In the genomic region with DNA sequence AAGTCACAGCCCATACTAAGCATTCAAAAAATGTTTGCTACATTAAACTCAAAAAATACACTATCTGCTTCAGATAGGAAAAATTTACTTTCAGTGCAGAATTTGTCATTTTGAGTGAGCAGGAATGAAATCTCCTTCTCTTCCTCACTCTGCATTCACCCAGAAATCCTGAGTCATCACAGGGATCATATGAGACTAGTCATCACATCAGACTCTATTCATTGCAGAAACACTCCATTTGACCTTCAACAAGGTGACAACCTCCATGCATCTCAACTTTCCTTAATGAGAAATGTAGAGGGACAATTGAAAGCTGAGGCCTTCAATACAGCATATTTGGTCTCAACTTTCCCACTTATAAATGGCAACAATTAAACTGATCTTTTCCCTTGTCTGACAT, we compare ENCODE assay signal across 15 cellular contexts.
DNase-seq lines count a peak whose midpoint lies in the region; ATAC-seq, FAIRE-seq and TF ChIP-seq lines count a peak whose summit lies in the region.
"Had no signal": no experiment of that assay in that cellular context is flagged by ENCODE, and none has a peak within 500 bp of the region (broad histone marks: within the 10 kb centered on the region; RNA-seq: fewer than 3 reads in every experiment).

No MANE protein-coding gene starts in this region.

- ATAC-seq in PC-3 = no peak
- no peak for ATAC-seq in aorta (ENCODE audit: low FRiP score)
- no peak for ATAC-seq in GM19395 (IDR thresholded peaks at IDR 0.05; ENCODE audit: unreplicated experiment)

- TF ChIP-seq POLR2A in endothelial cell of umbilical vein (IDR thresholded peaks at IDR 0.05; ENCODE audit: low read depth, low read length) = no peak

- no peaks in the 10 kb centered on the region for H3K9me1 ChIP-seq in endothelial cell of umbilical vein (replicated peaks; ENCODE audit: control insufficient read depth, extremely low read depth, insufficient read depth, low read length)

- H2AFZ ChIP-seq in PC-3 (ENCODE audit: low read length) (no peak overlapping the region), endothelial cell of umbilical vein (ENCODE audit: low read depth, low read length) (no peak overlapping the region), OCI-LY7 (ENCODE audit: low read length) (no peak overlapping the region)

- no peaks in the 10 kb centered on the region for H3K27me3 Mint-ChIP-seq in activated T-cell treated with anti-CD3 and anti-CD28 coated beads, Interleukin-2, amount 50 U/mL, for 24 hours

- CTCF ChIA-PET in PC-3 (lab: Charles Lee) = no interaction called here
- CTCF ChIA-PET in endothelial cell of umbilical vein (lab: Charles Lee) = interaction anchor here (1.2 kb wide), 1 partner anchor 328 kb away, joined by 4 read pairs; no protein-coding TSS in a partner anchor
- CTCF ChIA-PET in OCI-LY7 (lab: Charles Lee; ENCODE audit: unreplicated experiment) = no interaction called here

- H3K4me1 Mint-ChIP-seq in activated T-cell treated with anti-CD3 and anti-CD28 coated beads, Interleukin-2, amount 50 U/mL, for 24 hours (ENCODE audit: low read depth) = peaks cover 3% of the 10 kb centered on the region

- peaks cover 3% of the 10 kb centered on the region for H3K9me3 Mint-ChIP-seq in activated T-cell treated with anti-CD3 and anti-CD28 coated beads, Interleukin-2, amount 50 U/mL, for 24 hours

- H3K4me2 ChIP-seq in PC-3 (ENCODE audit: low read length) = no peak overlapping the region
- H3K4me2 ChIP-seq in endothelial cell of umbilical vein (ENCODE audit: insufficient read depth, low read length) = no peak overlapping the region
- no peak overlapping the region for H3K4me2 ChIP-seq in OCI-LY7 (ENCODE audit: low read length)

- H3K27ac Mint-ChIP-seq in activated T-cell treated with anti-CD3 and anti-CD28 coated beads, Interleukin-2, amount 50 U/mL, for 24 hours = no peak overlapping the region

- intact Hi-C loops in PC-3 (cut with micrococcal nuclease) (no loop called here), endothelial cell of umbilical vein (cut with micrococcal nuclease) (no loop called here), OCI-LY7 (cut with micrococcal nuclease; ENCODE audit: unreplicated experiment) (no loop called here), aorta (cut with DNase I) (no loop called here)

- FAIRE-seq in endothelial cell of umbilical vein (lab: Jason Lieb, UNC) = no peak

- H3K36me3 ChIP-seq in PC-3 (ENCODE audit: low read depth, low read length) (no peaks in the 10 kb centered on the region), endothelial cell of umbilical vein (ENCODE audit: control insufficient read depth in 2 of 2, extremely low read depth in 1 of 2, insufficient read depth in 2 of 2, low read length in 2 of 2) (no peaks in the 10 kb centered on the region), OCI-LY7 (ENCODE audit: insufficient read depth, low read length) (no peaks in the 10 kb centered on the region), aorta (ENCODE audit: control insufficient read depth in 1 of 2, insufficient read depth in 2 of 2, low read length in 1 of 2) (no peaks in the 10 kb centered on the region)

- 0 out of 2 replicates have a peak, but pooled peaks cover 6% of the 10 kb centered on the region for H3K4me1 ChIP-seq in PC-3 (ENCODE audit: insufficient read depth, low read length)
- no peaks in the 10 kb centered on the region for H3K4me1 ChIP-seq in endothelial cell of umbilical vein (ENCODE audit: control insufficient read depth, extremely low read depth, insufficient read depth, low read length)
- no peaks in the 10 kb centered on the region for H3K4me1 ChIP-seq in OCI-LY7 (ENCODE audit: insufficient read depth, low read length, poor library complexity, severe bottlenecking)
- no peaks in the 10 kb centered on the region for H3K4me1 ChIP-seq in aorta (ENCODE audit: control insufficient read depth in 1 of 2, insufficient read depth in 2 of 2, low read length in 2 of 2)

- TF ChIP-seq CTCF in PC-3 (conservative IDR thresholded peaks at IDR 0.05; ENCODE audit: low read depth, low read length) (no peak), endothelial cell of umbilical vein (IDR thresholded peaks at IDR 0.05; ENCODE audit: extremely low read depth in 1 of 2, insufficient read depth in 1 of 2, low read depth in 1 of 2, low read length in 2 of 2) (no peak), OCI-LY7 (conservative IDR thresholded peaks at IDR 0.05; ENCODE audit: low read length) (no peak)

- no peaks in the 10 kb centered on the region for H3K36me3 Mint-ChIP-seq in activated T-cell treated with anti-CD3 and anti-CD28 coated beads, Interleukin-2, amount 50 U/mL, for 24 hours (ENCODE audit: low read depth)

- no peak overlapping the region for H3K27ac ChIP-seq in PC-3 (ENCODE audit: low read length)
- no peak overlapping the region for H3K27ac ChIP-seq in endothelial cell of umbilical vein (ENCODE audit: insufficient read depth, low read depth, low read length)
- H3K27ac ChIP-seq in OCI-LY7 (ENCODE audit: low read depth, low read length, poor library complexity, severe bottlenecking) = no peak overlapping the region
- H3K27ac ChIP-seq in aorta (ENCODE audit: low read depth in 1 of 2, low read length in 2 of 2) = no peak overlapping the region

- H3K9ac ChIP-seq in PC-3 (ENCODE audit: low read length) (no peak overlapping the region), endothelial cell of umbilical vein (replicated peaks; ENCODE audit: extremely low read depth, insufficient read depth, low read length) (no peak overlapping the region)

- H3K9me2 ChIP-seq in PC-3 (replicated peaks; ENCODE audit: low read length) (no peaks in the 10 kb centered on the region), OCI-LY7 (ENCODE audit: insufficient read depth, low read length) (no peaks in the 10 kb centered on the region)

- H3K9me3 ChIP-seq in PC-3 (ENCODE audit: low read length) = no peaks in the 10 kb centered on the region
- H3K9me3 ChIP-seq in endothelial cell of umbilical vein (replicated peaks; ENCODE audit: control insufficient read depth, insufficient read depth, low read length) = no peaks in the 10 kb centered on the region
- H3K9me3 ChIP-seq in OCI-LY7 (ENCODE audit: low read length) = no peaks in the 10 kb centered on the region
- H3K9me3 ChIP-seq in aorta (ENCODE audit: control insufficient read depth, low read length) = no peaks in the 10 kb centered on the region

- 0 out of 2 replicates have a peak, but pooled peaks cover 2% of the 10 kb centered on the region for H4K20me1 ChIP-seq in PC-3 (ENCODE audit: low read length)
- no peaks in the 10 kb centered on the region for H4K20me1 ChIP-seq in endothelial cell of umbilical vein (replicated peaks; ENCODE audit: control insufficient read depth, extremely low read depth, insufficient read depth, low read length)
- H4K20me1 ChIP-seq in OCI-LY7 (ENCODE audit: insufficient read depth, low read length) = no peaks in the 10 kb centered on the region

- no peaks in the 10 kb centered on the region for H3K79me2 ChIP-seq in PC-3 (ENCODE audit: low read length)
- H3K79me2 ChIP-seq in endothelial cell of umbilical vein (ENCODE audit: control insufficient read depth, insufficient read depth, low read length) = no peaks in the 10 kb centered on the region
- H3K79me2 ChIP-seq in OCI-LY7 (ENCODE audit: insufficient read depth, low read depth, low read length) = no peaks in the 10 kb centered on the region

- H3K27me3 ChIP-seq in PC-3 (ENCODE audit: low read length) (no peaks in the 10 kb centered on the region), endothelial cell of umbilical vein (ENCODE audit: control insufficient read depth in 2 of 2, insufficient read depth in 2 of 2, low read length in 2 of 2) (no peaks in the 10 kb centered on the region), aorta (ENCODE audit: control insufficient read depth in 1 of 2, insufficient read depth in 2 of 2, low read length in 1 of 2) (no peaks in the 10 kb centered on the region)

- H3K4me3 ChIP-seq in PC-3 (ENCODE audit: low read length) = no peak overlapping the region
- H3K4me3 ChIP-seq in endothelial cell of umbilical vein (replicated peaks in 1 of 3; ENCODE audit: insufficient read depth in 1 of 3, low read depth in 1 of 3, low read length in 3 of 3) = no peak overlapping the region
- H3K4me3 ChIP-seq in OCI-LY7 (ENCODE audit: low read depth, low read length, poor library complexity, severe bottlenecking) = no peak overlapping the region
- H3K4me3 ChIP-seq in aorta (ENCODE audit: low read length in 2 of 2) = no peak overlapping the region

- no TSS peak for BruUV-seq in PC-3 (replicated peaks; lab: Mats Ljungman, UMichigan)
- no TSS peak for BruUV-seq in endothelial cell of umbilical vein (replicated peaks; lab: Mats Ljungman, UMichigan)
- BruUV-seq in OCI-LY7 (replicated peaks; lab: Mats Ljungman, UMichigan) = no TSS peak

- H3K4me3 Mint-ChIP-seq in activated T-cell treated with anti-CD3 and anti-CD28 coated beads, Interleukin-2, amount 50 U/mL, for 24 hours = no peak overlapping the region

- POLR2A ChIA-PET in PC-3 (lab: Charles Lee; ENCODE audit: unreplicated experiment) = no interaction called here
- POLR2A ChIA-PET in endothelial cell of umbilical vein (lab: Charles Lee) = no interaction called here
- POLR2A ChIA-PET in OCI-LY7 (lab: Charles Lee) = no interaction called here

- dilution Hi-C loops in endothelial cell of umbilical vein (cut with MboI; ENCODE audit: extremely low pct_ligation_motif_present, low sequenced_read_pairs) = no loop called here

- DNase-seq in Daoy (ENCODE audit: low read depth) (peak; percentile 29), PC-3 (peak; percentile 31), endothelial cell of umbilical vein (ENCODE audit: low read depth, low spot score) (peak; percentile 35), myocyte (ENCODE audit: low read depth) (peak; percentile 40), OCI-LY7 (ENCODE audit: low spot score) (no peak), aorta (no peak)
- DNase-seq in activated T-cell treated with anti-CD3 and anti-CD28 coated beads, Interleukin-2, amount 50 U/mL, for 24 hours = no peak
- DNase-seq: activated CD4-positive, alpha-beta T cell treated with anti-CD3 and anti-CD28 coated beads for 1 hour; activated T-cell treated with anti-CD3 and anti-CD28 coated beads, Interleukin-2, amount 50 U/mL, for 1 hour; effector memory CD4-positive, alpha-beta T cell; GDM1; hippocampal formation; NCI-H1092; NCI-H2227 treated with DMSO at 0.1 percent for 48 hours had no signal

- H3F3A ChIP-seq in PC-3 (ENCODE audit: low read length, unreplicated experiment) = no peaks in the 10 kb centered on the region

TF ChIP-seq in endothelial cell of umbilical vein, 7 proteins besides CTCF, POLR2A, EP300 and RAD21:
- TF ChIP-seq MYC (IDR thresholded peaks at IDR 0.05; ENCODE audit: low read depth, low read length) = no peak
- peak; percentile 49 for TF ChIP-seq FOS (IDR thresholded peaks at IDR 0.05; ENCODE audit: borderline replicate concordance, insufficient read depth, low read length)

Comparison
In these comparisons a context has a peak if more than half of its experiments do, and no peak if none do; other contexts are left out.
1. DNase-seq: peak in Daoy (single experiment), PC-3 (single experiment), endothelial cell of umbilical vein (single experiment) and myocyte (single experiment); none in OCI-LY7 (single experiment), aorta (0 of 2) and activated T-cell treated with anti-CD3 and anti-CD28 coated beads, Interleukin-2, amount 50 U/mL, for 24 hours (single experiment).